ENCODE assay signal across 11 cellular contexts in the genomic region with DNA sequence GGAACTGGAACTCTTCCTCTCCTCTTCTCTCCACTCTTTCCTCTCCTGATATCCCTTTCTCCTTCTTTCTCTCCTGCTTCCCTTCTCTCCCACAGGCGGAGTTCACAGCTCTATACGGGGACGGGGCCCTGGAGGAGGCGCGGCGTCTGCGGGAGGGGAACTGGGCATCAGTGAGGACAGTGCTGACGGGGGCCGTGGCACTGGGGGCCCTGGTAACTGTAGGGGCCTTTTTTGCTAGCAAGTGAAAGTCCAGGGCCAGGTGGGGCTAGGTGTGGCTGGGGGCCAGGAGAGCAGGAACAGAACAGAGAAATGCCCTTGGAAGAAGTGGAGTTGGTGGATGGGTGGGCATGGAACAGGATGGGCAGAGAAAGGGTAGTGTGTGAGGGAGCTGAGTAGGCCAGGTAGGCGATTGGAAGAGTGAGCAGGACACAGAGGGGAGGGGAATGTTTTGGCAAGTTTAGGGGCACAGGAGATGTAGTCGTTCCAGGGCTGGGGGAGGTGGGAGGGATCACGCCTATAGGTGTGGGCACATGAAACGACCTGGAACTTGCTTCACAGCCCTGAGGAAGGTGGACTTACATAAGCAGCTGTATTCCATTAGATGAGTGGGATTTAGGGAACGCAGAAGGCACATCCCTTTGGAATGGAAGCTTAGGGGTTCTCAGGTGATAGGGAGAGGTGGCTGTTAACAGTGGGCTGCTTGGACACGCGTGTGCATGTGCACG. TPM values are rescaled to one million over a fixed set of nuclear protein-coding genes. Genes with fewer than 3 reads are reported as not detected.
DNase-seq lines count a peak whose midpoint lies in the region; ATAC-seq, FAIRE-seq and TF ChIP-seq lines count a peak whose summit lies in the region.
"Had no signal": no experiment of that assay in that cellular context is flagged by ENCODE, and none has a peak within 500 bp of the region (broad histone marks: within the 10 kb centered on the region; RNA-seq: fewer than 3 reads in every experiment).

No MANE protein-coding gene starts in this region.

- H2BK15ac ChIP-seq in mesenchymal stem cell (ENCODE audit: low read depth, poor library complexity, severe bottlenecking) = no peak overlapping the region

- H3K23ac ChIP-seq in mesenchymal stem cell (ENCODE audit: low read length in 2 of 2) = peak overlapping the region in 1 of 2 experiments; percentile 41

- no peak overlapping the region for H2BK120ac ChIP-seq in mesenchymal stem cell (ENCODE audit: low read depth, low read length)

- TF ChIP-seq POLR2A in GM12878 (IDR thresholded peaks at IDR 0.05; ENCODE audit: low read depth, low read length) (no peak), spleen (IDR thresholded peaks at IDR 0.05) (no peak)

- TF ChIP-seq EP300 in GM12878 (IDR thresholded peaks at IDR 0.05; ENCODE audit: borderline replicate concordance in 1 of 2, control insufficient read depth in 1 of 2, low read depth in 2 of 2, low read length in 2 of 2) = no peak

- H3K79me1 ChIP-seq in mesenchymal stem cell (replicated peaks; ENCODE audit: low read length, poor library complexity, severe bottlenecking) = peaks cover 12% of the 10 kb centered on the region

- 89% methylated on average over 17 of the region's 17 CpGs for WGBS in GM12878 (ENCODE audit: insufficient coverage, insufficient replicate concordance, low lambda C conversion rate, missing lambda C conversion rate)
- 94% methylated on average over 17 of the region's 17 CpGs for WGBS in mesenchymal stem cell
- 86 to 90% (median 89%) methylated on average over 17 of the region's 17 CpGs for WGBS in spleen, 5 donors

- no peak overlapping the region for H3K4ac ChIP-seq in mesenchymal stem cell (ENCODE audit: low read depth in 1 of 2, low read length in 2 of 2)

- H2AK5ac ChIP-seq in mesenchymal stem cell (ENCODE audit: low read length, severe bottlenecking) = no peak overlapping the region

- no peak overlapping the region for H3K18ac ChIP-seq in mesenchymal stem cell (ENCODE audit: low read depth in 1 of 2, low read length in 2 of 2)

- DNase-seq in AG10803 (ENCODE audit: low read depth) (no peak), GM12878 (ENCODE audit: low read depth, low spot score) (no peak), mesenchymal stem cell (no peak), NCI-H1105 treated with DMSO at 0.1 percent for 48 hours (lab: John Stamatoyannopoulos, UW) (no peak), spleen (no peak)
- no peak for DNase-seq in stimulated activated effector memory CD8-positive, alpha-beta T cell treated with anti-CD3 and anti-CD28 coated beads, Interleukin-12 subunit alpha, Interleukin-12 subunit beta, amount 100 ng/mL, for 72 hours (ENCODE audit: low spot score in 2 of 2)
- DNase-seq: C1 segment of cervical spinal cord, Kasumi-1, lower lobe of right lung had no signal

- H3K4me3 ChIP-seq in AG10803 (ENCODE audit: low read length) (peak overlapping the region; percentile 95), GM12878 (no peak overlapping the region), mesenchymal stem cell (ENCODE audit: insufficient read depth in 1 of 2, low read depth in 1 of 2, low read length in 2 of 2) (peak overlapping the region in 1 of 2 experiments; percentile 86), spleen (no peak overlapping the region)

- no peak overlapping the region for H4K8ac ChIP-seq in mesenchymal stem cell (ENCODE audit: low read length)

- peaks cover 17% of the 10 kb centered on the region for H3K4me1 ChIP-seq in GM12878 (ENCODE audit: control insufficient read depth, insufficient read depth, low read length)
- H3K4me1 ChIP-seq in mesenchymal stem cell (ENCODE audit: control insufficient read depth, insufficient read depth, low read depth, low read length) = peaks cover 29% of the 10 kb centered on the region
- H3K4me1 ChIP-seq in spleen = peaks cover 8 to 52% (median 37%) of the 10 kb centered on the region in 6 donors

- H2BK5ac ChIP-seq in mesenchymal stem cell (ENCODE audit: low read depth, low read length, poor library complexity, severe bottlenecking) = no peak overlapping the region

- BruUV-seq in GM12878 (replicated peaks; lab: Mats Ljungman, UMichigan) = no TSS peak

- H4K20me1 ChIP-seq in GM12878 (ENCODE audit: control insufficient read depth, insufficient read depth) = no peaks in the 10 kb centered on the region

- FAIRE-seq in GM12878 (lab: Jason Lieb, UNC) = no peak
- FAIRE-seq: TTC549 had no signal

- intact Hi-C loops in GM12878 (cut with micrococcal nuclease; ENCODE audit: unreplicated experiment) (no loop called here), spleen (cut with DNase I; ENCODE audit: low total_unique reads) (no loop called here)

- H2BK12ac ChIP-seq in mesenchymal stem cell (ENCODE audit: low read length in 2 of 2) = peak overlapping the region in 1 of 2 experiments; percentile 26

- TF ChIP-seq RAD21 in GM12878 (IDR thresholded peaks at IDR 0.05; ENCODE audit: insufficient read depth, low read depth, low read length) = no peak

- H3K27me3 ChIP-seq in GM12878 (replicated peaks in 1 of 2; ENCODE audit: control insufficient read depth in 2 of 2, insufficient read depth in 2 of 2, low read length in 1 of 2) = no peaks in the 10 kb centered on the region
- H3K27me3 ChIP-seq in mesenchymal stem cell (ENCODE audit: control insufficient read depth in 1 of 2, insufficient read depth in 1 of 2, low read length in 2 of 2) = no peaks in the 10 kb centered on the region
- no peaks in the 10 kb centered on the region for H3K27me3 ChIP-seq in spleen (replicated peaks in 1 of 7)

- CTCF ChIA-PET in GM12878 (lab: Yijun Ruan, JAX) = interaction anchor here (2.0 to 4.5 kb wide), 2 partner anchors 12 to 14 kb away, joined by 11 to 37 read pairs; partner anchors contain the start of gene PABPN1

- no peak overlapping the region for H3K4me3 Mint-ChIP-seq in stimulated activated effector memory CD8-positive, alpha-beta T cell treated with anti-CD3 and anti-CD28 coated beads, Interleukin-12 subunit alpha, Interleukin-12 subunit beta, amount 100 ng/mL, for 72 hours
- H3K4me3 Mint-ChIP-seq: central memory CD8-positive, alpha-beta T cell had no signal

- no peak overlapping the region for H2AFZ ChIP-seq in GM12878 (ENCODE audit: control insufficient read depth, low read depth, low read length)
- H2AFZ ChIP-seq in mesenchymal stem cell (ENCODE audit: low read depth, low read length) = no peak overlapping the region

- RAD21 ChIA-PET in GM12878 (lab: Charles Lee; ENCODE audit: unreplicated experiment) = interaction anchor here (8.7 kb wide), 1 partner anchor 13 kb away, joined by 103 read pairs; the partner anchor contains the start of gene PABPN1

- ATAC-seq in GM12878 = no peak
- ATAC-seq in stimulated activated effector memory CD8-positive, alpha-beta T cell treated with anti-CD3 and anti-CD28 coated beads, Interleukin-12 subunit alpha, Interleukin-12 subunit beta, amount 100 ng/mL, for 72 hours = no peak
- ATAC-seq: lower lobe of right lung had no signal

- H3K79me2 ChIP-seq in GM12878 (ENCODE audit: control insufficient read depth, insufficient read depth, low read length) = peaks cover 27% of the 10 kb centered on the region

- H3K4me2 ChIP-seq in GM12878 (ENCODE audit: control insufficient read depth, insufficient read depth) (peak overlapping the region; percentile 80), mesenchymal stem cell (ENCODE audit: low read length, poor library complexity, severe bottlenecking) (peak overlapping the region; percentile 43)

- SMC1A ChIA-PET in GM12878 (lab: Charles Lee; ENCODE audit: uncharacterized antibody, unreplicated experiment) = interaction anchor here (1.2 to 2.5 kb wide), 3 partner anchors 12 to 18 kb away, joined by 3 to 10 read pairs (median 5); partner anchors contain the start of gene PABPN1

- H4K91ac ChIP-seq in mesenchymal stem cell (ENCODE audit: low read length) = no peak overlapping the region

- no peaks in the 10 kb centered on the region for H3K9me3 ChIP-seq in GM12878 (replicated peaks; ENCODE audit: control insufficient read depth, insufficient read depth, low read length)
- H3K9me3 ChIP-seq in mesenchymal stem cell (ENCODE audit: control insufficient read depth, low read length) = no peaks in the 10 kb centered on the region
- H3K9me3 ChIP-seq in spleen = no peaks in the 10 kb centered on the region
- H3K9me3 ChIP-seq: lower lobe of right lung had no signal

- H3K36me3 ChIP-seq in GM12878 (ENCODE audit: control insufficient read depth in 2 of 2, insufficient read depth in 2 of 2, low read length in 1 of 2) = no peaks in the 10 kb centered on the region; a peak in 1 of 4 replicates
- H3K36me3 ChIP-seq in mesenchymal stem cell (ENCODE audit: control insufficient read depth in 1 of 2, insufficient read depth in 2 of 2, low read depth in 1 of 2, low read length in 2 of 2) = peaks cover 43 to 53% of the 10 kb centered on the region in 2 experiments
- peaks cover 0 to 48% (median 1%) of the 10 kb centered on the region in 6 donors for H3K36me3 ChIP-seq in spleen

- no peaks in the 10 kb centered on the region for H3K36me3 Mint-ChIP-seq in stimulated activated effector memory CD8-positive, alpha-beta T cell treated with anti-CD3 and anti-CD28 coated beads, Interleukin-12 subunit alpha, Interleukin-12 subunit beta, amount 100 ng/mL, for 72 hours

- H3K4me1 Mint-ChIP-seq in stimulated activated effector memory CD8-positive, alpha-beta T cell treated with anti-CD3 and anti-CD28 coated beads, Interleukin-12 subunit alpha, Interleukin-12 subunit beta, amount 100 ng/mL, for 72 hours = peaks cover 15% of the 10 kb centered on the region
- H3K4me1 Mint-ChIP-seq: central memory CD8-positive, alpha-beta T cell had no signal

- TF ChIP-seq CTCF in AG10803 (conservative IDR thresholded peaks at IDR 0.05; ENCODE audit: low read length) = no peak
- TF ChIP-seq CTCF in GM12878 (IDR thresholded peaks at IDR 0.05 in 2 of 3, conservative IDR thresholded peaks at IDR 0.05 in 1 of 3; ENCODE audit: control insufficient read depth in 2 of 3, extremely low read depth in 1 of 3, insufficient read depth in 1 of 3, low read depth in 3 of 3, low read length in 3 of 3) = no peak
- TF ChIP-seq CTCF in spleen (IDR thresholded peaks at IDR 0.05 in 8 of 11, conservative IDR thresholded peaks at IDR 0.05 in 3 of 11) = no peak

- no peak overlapping the region for H3K27ac ChIP-seq in GM12878 (ENCODE audit: control insufficient read depth, insufficient read depth)
- no peak overlapping the region for H3K27ac ChIP-seq in mesenchymal stem cell (ENCODE audit: low read length, poor library complexity, severe bottlenecking)
- H3K27ac ChIP-seq in spleen = peak overlapping the region in 1 of 8 donors; percentile 86
- H3K27ac ChIP-seq: lower lobe of right lung had no signal

- POLR2A ChIA-PET in GM12878 (lab: Charles Lee) = interaction anchor here (0.7 to 3.7 kb wide), 3 partner anchors 8 to 12 kb away, joined by 6 to 55 read pairs (median 15); partner anchors contain the start of gene PABPN1

- H3K9ac ChIP-seq in GM12878 (ENCODE audit: control insufficient read depth, insufficient read depth, low read length) = no peak overlapping the region
- peak overlapping the region; percentile 91 for H3K9ac ChIP-seq in mesenchymal stem cell (ENCODE audit: low read length)

- no peaks in the 10 kb centered on the region for H3K9me3 Mint-ChIP-seq in stimulated activated effector memory CD8-positive, alpha-beta T cell treated with anti-CD3 and anti-CD28 coated beads, Interleukin-12 subunit alpha, Interleukin-12 subunit beta, amount 100 ng/mL, for 72 hours
- H3K9me3 Mint-ChIP-seq: central memory CD8-positive, alpha-beta T cell had no signal

- peak overlapping the region in 1 of 2 experiments; percentile 53 for H3K14ac ChIP-seq in mesenchymal stem cell (ENCODE audit: low read length in 2 of 2)

- in situ Hi-C loops in GM12878 (cut with MboI) = loop anchor here (10.0 to 25.0 kb wide), 2 partner anchors 803 to 1126 kb away; partner anchors contain the start of genes DCAF11 and NRL

- no peak overlapping the region for H3K27ac Mint-ChIP-seq in stimulated activated effector memory CD8-positive, alpha-beta T cell treated with anti-CD3 and anti-CD28 coated beads, Interleukin-12 subunit alpha, Interleukin-12 subunit beta, amount 100 ng/mL, for 72 hours

RNA-seq across cellular contexts. Expression of gene BCL2L2, which starts 2.2 kb away (rescaled TPM):
- 24.1 and 28.4 TPM in 2 replicates for total RNA-seq in GM12878 (2013; cell fraction: nucleolus; rRNA removed)
- 5.8 and 6.3 TPM in 2 replicates for total RNA-seq in GM12878 (2014; rRNA removed)
- 7.9 and 8.3 TPM in 2 replicates for total RNA-seq in GM12878 (2014; rRNA removed; fragmentation: Illumina TruSeq; extraction: Trizol)
- 9.7 and 12.5 TPM in 2 replicates for total RNA-seq in GM12878 (2021)
- polyA plus RNA-seq in GM12878 (2011; ENCODE audit: low read depth) = 8.3 TPM
- polyA plus RNA-seq in GM12878 (2011; rRNA removed) = 14.7 and 15.4 TPM in 2 replicates
- 12.1 and 14.0 TPM in 2 replicates for polyA plus RNA-seq in GM12878 (2011; cell fraction: cytosol; rRNA removed)
- polyA plus RNA-seq in GM12878 (2011; cell fraction: nucleus; rRNA removed) = 21.4 and 22.2 TPM in 2 replicates
- 12.0 and 12.8 TPM in 2 replicates for polyA plus RNA-seq in GM12878 (2012)
- 9.6 and 10.1 TPM in 2 replicates for polyA plus RNA-seq in GM12878 (2014; fragmentation: Illumina TruSeq; extraction: Trizol)
- polyA plus RNA-seq in GM12878 (2014; fragmentation: Nextera tagmentation; extraction: Ambion mirVana) = 1 to 10 TPM; 1.4 to 3.1 TPM
- 13.3 and 14.0 TPM in 2 replicates for polyA plus RNA-seq in GM12878 (2014; rRNA removed)
- 1 to 10 TPM; 1.5 to 2.2 TPM for polyA plus RNA-seq in GM12878 (2016; fragmentation: Nextera tagmentation; extraction: Ambion mirVana)
- 10.7 and 14.0 TPM in 2 replicates for polyA minus RNA-seq in GM12878 (2011; rRNA and poly(A)+ RNA removed)
- 2.9 and 4.1 TPM in 2 replicates for polyA minus RNA-seq in GM12878 (2011; cell fraction: cytosol; rRNA and poly(A)+ RNA removed)
- polyA minus RNA-seq in GM12878 (2011; cell fraction: nucleus; rRNA and poly(A)+ RNA removed) = 10.4 and 16.9 TPM in 2 replicates
- polyA plus RNA-seq in mesenchymal stem cell (2013, experiment 1 of 2) = 18.6 TPM
- polyA plus RNA-seq in mesenchymal stem cell (2013, experiment 2 of 2) = 18.9 TPM
- total RNA-seq in spleen = 10 to 100 TPM; 16.7 to 34.6 (median 24.9) TPM
- polyA plus RNA-seq in spleen = 10 to 100 TPM in 1 of 3 donors, 1 to 10 TPM in 2; 5.4 to 19.2 (median 7.5) TPM

RNA-seq across cellular contexts. Expression of gene PPP1R3E, which starts 6.2 kb away (rescaled TPM):
- 79.3 and 88.0 TPM in 2 replicates for total RNA-seq in GM12878 (2013; cell fraction: nucleolus; rRNA removed)
- total RNA-seq in GM12878 (2014; rRNA removed) (6.3 and 6.6 TPM in 2 replicates), GM12878 (2014; rRNA removed; fragmentation: Illumina TruSeq; extraction: Trizol) (7.6 and 9.7 TPM in 2 replicates), GM12878 (2021) (8.6 and 11.7 TPM in 2 replicates), spleen (10 to 100 TPM; 18.6 to 31.7 (median 20.8) TPM)
- 11.1 TPM for polyA plus RNA-seq in GM12878 (2011; ENCODE audit: low read depth)
- polyA plus RNA-seq in GM12878 (2011; rRNA removed) (26.4 and 32.7 TPM in 2 replicates), GM12878 (2014; fragmentation: Illumina TruSeq; extraction: Trizol) (13.7 and 18.7 TPM in 2 replicates), GM12878 (2014; fragmentation: Nextera tagmentation; extraction: Ambion mirVana) (1 to 10 TPM; 4.7 to 4.8 TPM), GM12878 (2014; rRNA removed) (9.3 and 13.7 TPM in 2 replicates), GM12878 (2016; fragmentation: Nextera tagmentation; extraction: Ambion mirVana) (1 to 10 TPM; 4.6 to 6.1 TPM), spleen (10 to 100 TPM; 22.1 to 36.7 (median 30.3) TPM)
- 20.7 and 26.7 TPM in 2 replicates for polyA plus RNA-seq in GM12878 (2011; cell fraction: cytosol; rRNA removed)
- 72.6 and 113 TPM in 2 replicates for polyA plus RNA-seq in GM12878 (2011; cell fraction: nucleus; rRNA removed)
- 10.9 and 17.0 TPM in 2 replicates for polyA plus RNA-seq in GM12878 (2012)
- 19.9 and 26.3 TPM in 2 replicates for polyA minus RNA-seq in GM12878 (2011; rRNA and poly(A)+ RNA removed)
- 4.0 and 5.3 TPM in 2 replicates for polyA minus RNA-seq in GM12878 (2011; cell fraction: cytosol; rRNA and poly(A)+ RNA removed)
- polyA minus RNA-seq in GM12878 (2011; cell fraction: nucleus; rRNA and poly(A)+ RNA removed) = 25.1 and 34.8 TPM in 2 replicates
- 3.5 TPM for polyA plus RNA-seq in mesenchymal stem cell (2013, experiment 1 of 2)
- polyA plus RNA-seq in mesenchymal stem cell (2013, experiment 2 of 2) = 3.8 TPM

RNA-seq across cellular contexts. Expression of gene PABPN1, which starts 12.4 kb away (rescaled TPM):
- 79.0 and 80.6 TPM in 2 replicates for total RNA-seq in GM12878 (2013; cell fraction: nucleolus; rRNA removed)
- total RNA-seq in GM12878 (2014; rRNA removed) (83.4 and 90.6 TPM in 2 replicates), GM12878 (2014; rRNA removed; fragmentation: Illumina TruSeq; extraction: Trizol) (106 TPM in 2 replicates), GM12878 (2021) (189 and 206 TPM in 2 replicates), spleen (100 to 1,000 TPM in 4 of 7 donors, 10 to 100 TPM in 3; 52.1 to 152 (median 132) TPM)
- 67.7 TPM for polyA plus RNA-seq in GM12878 (2011; ENCODE audit: low read depth)
- polyA plus RNA-seq in GM12878 (2011; rRNA removed) (222 and 248 TPM in 2 replicates), GM12878 (2014; fragmentation: Illumina TruSeq; extraction: Trizol) (206 and 231 TPM in 2 replicates), GM12878 (2014; fragmentation: Nextera tagmentation; extraction: Ambion mirVana) (10 to 100 TPM; 31.3 to 35.6 TPM), GM12878 (2014; rRNA removed) (149 and 158 TPM in 2 replicates), GM12878 (2016; fragmentation: Nextera tagmentation; extraction: Ambion mirVana) (10 to 100 TPM; 76.8 to 99.4 TPM), spleen (100 to 1,000 TPM; 118 to 146 (median 132) TPM)
- 198 and 220 TPM in 2 replicates for polyA plus RNA-seq in GM12878 (2011; cell fraction: cytosol; rRNA removed)
- 548 and 640 TPM in 2 replicates for polyA plus RNA-seq in GM12878 (2011; cell fraction: nucleus; rRNA removed)
- polyA plus RNA-seq in GM12878 (2012) = 119 and 126 TPM in 2 replicates
- 90.9 and 114 TPM in 2 replicates for polyA minus RNA-seq in GM12878 (2011; rRNA and poly(A)+ RNA removed)
- 21.9 and 31.3 TPM in 2 replicates for polyA minus RNA-seq in GM12878 (2011; cell fraction: cytosol; rRNA and poly(A)+ RNA removed)
- 40.1 and 63.0 TPM in 2 replicates for polyA minus RNA-seq in GM12878 (2011; cell fraction: nucleus; rRNA and poly(A)+ RNA removed)
- polyA plus RNA-seq in mesenchymal stem cell (2013, experiment 1 of 2) = 111 TPM
- 101 TPM for polyA plus RNA-seq in mesenchymal stem cell (2013, experiment 2 of 2)

RNA-seq across cellular contexts. Expression of gene HOMEZ, which starts 23.0 kb away (rescaled TPM):
- 13.1 and 14.2 TPM in 2 replicates for total RNA-seq in GM12878 (2013; cell fraction: nucleolus; rRNA removed)
- total RNA-seq in GM12878 (2014; rRNA removed) = 14.3 and 14.7 TPM in 2 replicates
- 12.7 and 13.0 TPM in 2 replicates for total RNA-seq in GM12878 (2014; rRNA removed; fragmentation: Illumina TruSeq; extraction: Trizol)
- total RNA-seq in GM12878 (2021) = 15.2 and 15.3 TPM in 2 replicates
- 1.9 TPM for polyA plus RNA-seq in GM12878 (2011; ENCODE audit: low read depth)
- polyA plus RNA-seq in GM12878 (2011; rRNA removed) = 9.6 and 11.0 TPM in 2 replicates
- polyA plus RNA-seq in GM12878 (2011; cell fraction: cytosol; rRNA removed) = 11.3 and 14.2 TPM in 2 replicates
- polyA plus RNA-seq in GM12878 (2011; cell fraction: nucleus; rRNA removed) = 5.9 and 7.2 TPM in 2 replicates
- 5.7 and 10.2 TPM in 2 replicates for polyA plus RNA-seq in GM12878 (2012)
- polyA plus RNA-seq in GM12878 (2014; fragmentation: Illumina TruSeq; extraction: Trizol) = 17.8 and 19.3 TPM in 2 replicates
- 1 to 10 TPM; 2.6 to 3.6 TPM for polyA plus RNA-seq in GM12878 (2014; fragmentation: Nextera tagmentation; extraction: Ambion mirVana)
- polyA plus RNA-seq in GM12878 (2014; rRNA removed) = 11.2 and 12.9 TPM in 2 replicates
- 10 to 100 TPM; 13.3 to 16.2 TPM for polyA plus RNA-seq in GM12878 (2016; fragmentation: Nextera tagmentation; extraction: Ambion mirVana)
- polyA minus RNA-seq in GM12878 (2011; rRNA and poly(A)+ RNA removed) = 18.8 and 19.3 TPM in 2 replicates
- 3.2 and 5.4 TPM in 2 replicates for polyA minus RNA-seq in GM12878 (2011; cell fraction: cytosol; rRNA and poly(A)+ RNA removed)
- 6.5 and 8.0 TPM in 2 replicates for polyA minus RNA-seq in GM12878 (2011; cell fraction: nucleus; rRNA and poly(A)+ RNA removed)
- 17.4 TPM for polyA plus RNA-seq in mesenchymal stem cell (2013, experiment 1 of 2)
- polyA plus RNA-seq in mesenchymal stem cell (2013, experiment 2 of 2) = 17.7 TPM
- 10 to 100 TPM in 2 of 7 donors, 1 to 10 TPM in 5; 7.3 to 13.0 (median 9.1) TPM for total RNA-seq in spleen
- 1 to 10 TPM; 3.1 to 5.4 (median 5.0) TPM for polyA plus RNA-seq in spleen

RNA-seq across cellular contexts. Expression of gene SLC22A17, which starts 43.8 kb away (rescaled TPM):
- not detected in 2 replicates for total RNA-seq in GM12878 (2013; cell fraction: nucleolus; rRNA removed)
- total RNA-seq in GM12878 (2014; rRNA removed) (not detected in 2 replicates), GM12878 (2014; rRNA removed; fragmentation: Illumina TruSeq; extraction: Trizol) (not detected in 2 replicates), GM12878 (2021) (0.11 TPM in 1 of 2 replicates, not detected in the other), spleen (10 to 100 TPM in 2 of 7 donors, 1 to 10 TPM in 5; 7.1 to 13.7 (median 8.3) TPM)
- not detected for polyA plus RNA-seq in GM12878 (2011; ENCODE audit: low read depth)
- polyA plus RNA-seq in GM12878 (2011; rRNA removed) (not detected in 2 replicates), GM12878 (2014; fragmentation: Illumina TruSeq; extraction: Trizol) (not detected in 2 replicates), GM12878 (2014; fragmentation: Nextera tagmentation; extraction: Ambion mirVana) (not detected), GM12878 (2014; rRNA removed) (not detected in 2 replicates), GM12878 (2016; fragmentation: Nextera tagmentation; extraction: Ambion mirVana) (not detected), spleen (1 to 10 TPM; 5.1 to 7.1 (median 6.3) TPM)
- polyA plus RNA-seq in GM12878 (2011; cell fraction: cytosol; rRNA removed) = not detected in 2 replicates
- 0.10 TPM in 1 of 2 replicates, not detected in the other for polyA plus RNA-seq in GM12878 (2011; cell fraction: nucleus; rRNA removed)
- 0.06 TPM in 1 of 2 replicates, not detected in the other for polyA plus RNA-seq in GM12878 (2012)
- not detected in 2 replicates for polyA minus RNA-seq in GM12878 (2011; rRNA and poly(A)+ RNA removed)
- not detected in 2 replicates for polyA minus RNA-seq in GM12878 (2011; cell fraction: cytosol; rRNA and poly(A)+ RNA removed)
- not detected in 2 replicates for polyA minus RNA-seq in GM12878 (2011; cell fraction: nucleus; rRNA and poly(A)+ RNA removed)
- 36.3 TPM for polyA plus RNA-seq in mesenchymal stem cell (2013, experiment 1 of 2)
- 34.3 TPM for polyA plus RNA-seq in mesenchymal stem cell (2013, experiment 2 of 2)
